In the genomic region with DNA sequence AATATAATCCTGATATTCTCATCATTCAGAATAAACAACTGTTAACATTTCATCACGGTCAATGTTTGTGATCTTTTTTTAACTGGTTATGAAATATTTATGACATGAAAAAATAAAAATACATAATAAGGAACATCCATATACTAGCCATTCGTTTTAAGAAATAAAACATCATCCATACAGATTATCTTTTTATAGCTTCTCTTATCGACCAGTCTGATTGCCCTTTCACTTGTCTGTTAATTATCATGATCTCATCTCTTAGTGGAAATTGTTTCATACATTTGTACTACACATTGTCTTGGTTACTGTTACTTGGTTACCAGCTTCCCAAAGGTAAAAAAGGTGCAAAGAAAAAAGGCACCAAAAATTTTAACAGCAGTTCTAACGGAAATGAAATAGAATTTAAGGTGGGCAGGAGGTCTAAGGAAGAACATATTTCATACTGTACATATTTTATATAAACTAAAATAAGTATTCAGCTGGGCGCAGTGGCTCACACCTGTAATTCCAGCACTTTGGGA, we compare ENCODE assay signal across 1 cellular context.
A peak's percentile ranks its signal among the peaks of the same experiment; 100 is the strongest.
TF ChIP-seq lines count a peak whose summit lies in the region.

No MANE protein-coding gene starts in this region.

TF ChIP-seq in HEK293, 187 proteins besides CTCF, POLR2A, EP300 and RAD21 (continued from another document):
- TF ChIP-seq PRDM6 (tag by site-specific recombination; IDR thresholded peaks at IDR 0.05) (peak; percentile 64), ZNF433 (tag by site-specific recombination; IDR thresholded peaks at IDR 0.05; ENCODE audit: low read depth) (no peak), ZSCAN16 (tag by site-specific recombination; IDR thresholded peaks at IDR 0.05) (no peak), ZNF549 (tag by site-specific recombination; IDR thresholded peaks at IDR 0.05) (no peak), MYNN (tag by site-specific recombination; IDR thresholded peaks at IDR 0.05; ENCODE audit: borderline replicate concordance) (peak; percentile 61; the same call in 1 of the 2 replicates)
